In the genomic region with DNA sequence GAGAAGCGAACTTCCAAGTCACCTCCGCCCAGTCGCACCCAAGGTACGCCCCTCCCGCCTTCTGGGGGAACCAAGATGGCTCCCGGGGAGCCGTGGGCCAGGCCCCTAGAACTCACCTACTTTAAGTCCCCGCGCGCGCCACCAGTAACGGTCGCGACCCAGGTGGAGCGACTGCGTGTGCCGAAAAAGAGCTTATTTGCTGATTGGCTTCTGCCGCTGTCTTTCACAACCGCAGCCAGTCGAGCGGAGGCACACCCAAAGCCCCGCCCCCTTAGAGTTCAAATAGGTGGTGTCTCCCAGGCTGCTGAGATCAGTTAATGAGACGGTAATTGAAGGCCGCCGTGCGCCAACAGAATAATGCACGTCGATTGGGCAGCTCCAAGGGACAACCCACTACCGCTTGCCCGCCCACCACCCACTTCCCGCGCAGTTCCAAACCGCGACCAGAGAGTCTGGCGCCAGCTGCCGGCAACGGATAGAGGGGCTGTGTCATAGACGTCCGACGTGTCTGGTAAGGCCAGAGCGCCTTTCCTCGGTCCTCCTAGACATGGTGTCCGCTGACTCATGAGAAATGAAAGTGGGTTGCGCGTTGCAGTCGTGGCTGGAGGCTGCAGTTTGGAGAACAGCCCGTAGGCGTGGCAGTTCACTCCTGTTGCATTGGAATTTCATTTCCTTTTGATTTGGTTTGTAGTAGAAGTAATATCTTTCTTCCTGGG, we compare ENCODE assay signal across 8 cellular contexts.
A peak's percentile ranks its signal among the peaks of the same experiment; 100 is the strongest.
DNase-seq lines count a peak whose midpoint lies in the region; ATAC-seq and TF ChIP-seq lines count a peak whose summit lies in the region.

A gene with protein sequence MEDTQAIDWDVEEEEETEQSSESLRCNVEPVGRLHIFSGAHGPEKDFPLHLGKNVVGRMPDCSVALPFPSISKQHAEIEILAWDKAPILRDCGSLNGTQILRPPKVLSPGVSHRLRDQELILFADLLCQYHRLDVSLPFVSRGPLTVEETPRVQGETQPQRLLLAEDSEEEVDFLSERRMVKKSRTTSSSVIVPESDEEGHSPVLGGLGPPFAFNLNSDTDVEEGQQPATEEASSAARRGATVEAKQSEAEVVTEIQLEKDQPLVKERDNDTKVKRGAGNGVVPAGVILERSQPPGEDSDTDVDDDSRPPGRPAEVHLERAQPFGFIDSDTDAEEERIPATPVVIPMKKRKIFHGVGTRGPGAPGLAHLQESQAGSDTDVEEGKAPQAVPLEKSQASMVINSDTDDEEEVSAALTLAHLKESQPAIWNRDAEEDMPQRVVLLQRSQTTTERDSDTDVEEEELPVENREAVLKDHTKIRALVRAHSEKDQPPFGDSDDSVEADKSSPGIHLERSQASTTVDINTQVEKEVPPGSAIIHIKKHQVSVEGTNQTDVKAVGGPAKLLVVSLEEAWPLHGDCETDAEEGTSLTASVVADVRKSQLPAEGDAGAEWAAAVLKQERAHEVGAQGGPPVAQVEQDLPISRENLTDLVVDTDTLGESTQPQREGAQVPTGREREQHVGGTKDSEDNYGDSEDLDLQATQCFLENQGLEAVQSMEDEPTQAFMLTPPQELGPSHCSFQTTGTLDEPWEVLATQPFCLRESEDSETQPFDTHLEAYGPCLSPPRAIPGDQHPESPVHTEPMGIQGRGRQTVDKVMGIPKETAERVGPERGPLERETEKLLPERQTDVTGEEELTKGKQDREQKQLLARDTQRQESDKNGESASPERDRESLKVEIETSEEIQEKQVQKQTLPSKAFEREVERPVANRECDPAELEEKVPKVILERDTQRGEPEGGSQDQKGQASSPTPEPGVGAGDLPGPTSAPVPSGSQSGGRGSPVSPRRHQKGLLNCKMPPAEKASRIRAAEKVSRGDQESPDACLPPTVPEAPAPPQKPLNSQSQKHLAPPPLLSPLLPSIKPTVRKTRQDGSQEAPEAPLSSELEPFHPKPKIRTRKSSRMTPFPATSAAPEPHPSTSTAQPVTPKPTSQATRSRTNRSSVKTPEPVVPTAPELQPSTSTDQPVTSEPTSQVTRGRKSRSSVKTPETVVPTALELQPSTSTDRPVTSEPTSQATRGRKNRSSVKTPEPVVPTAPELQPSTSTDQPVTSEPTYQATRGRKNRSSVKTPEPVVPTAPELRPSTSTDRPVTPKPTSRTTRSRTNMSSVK (N-terminal part only) (minus strand): TSS at position 153 of the 716 bp plus-strand sequence. CDS start 2,106 bp downstream, outside the sequence.

- TF ChIP-seq CTCF in C4-2B (conservative IDR thresholded peaks at IDR 0.05), result no peak

- peak within 1 kb of the TSS; percentile 93 for H3K27ac ChIP-seq in C4-2B

- DNase-seq in NCI-H748 (lab: John Stamatoyannopoulos, UW; ENCODE audit: unreplicated experiment) (peak; percentile 100), cortex of kidney (lab: John Stamatoyannopoulos, UW) (peak; percentile 70), left kidney (ENCODE audit: low read depth, low spot score) (peak; percentile 100)
- peak; percentile 97 for DNase-seq in activated CD4-positive, alpha-beta T cell treated with anti-CD3 and anti-CD28 coated beads, Interleukin-2, amount 50 U/mL, for 1 hour
- peak; percentile 99 for DNase-seq in stimulated activated CD4-positive, alpha-beta T cell treated with anti-CD3 and anti-CD28 coated beads, Interleukin-2, amount 100 ng/mL, for 24 hours

- ATAC-seq in GM19351 (IDR thresholded peaks at IDR 0.05; ENCODE audit: unreplicated experiment), result peak; percentile 69
- peak; percentile 68 for ATAC-seq in HG03521 (IDR thresholded peaks at IDR 0.05; ENCODE audit: unreplicated experiment)

Comparison
In these comparisons a context has a peak if more than half of its experiments do, and no peak if none do; other contexts are left out.
1. Peak in every context shown above with its lines: DNase-seq, ATAC-seq and H3K27ac ChIP-seq.